In genomic region chr12:1590083-1590979, GRCh38 we compare ENCODE assay signal across 8 cellular contexts. TPM values are rescaled to one million over a fixed set of nuclear protein-coding genes. Genes with fewer than 3 reads are reported as not detected.
DNase-seq lines count a peak whose midpoint lies in the region; ATAC-seq and TF ChIP-seq lines count a peak whose summit lies in the region.

No MANE protein-coding gene starts in this region.

- no peak for TF ChIP-seq POLR2A in GM18505 (IDR thresholded peaks at IDR 0.05; ENCODE audit: borderline replicate concordance, extremely low read depth, insufficient read depth, insufficient read length)

- H3K27me3 ChIP-seq in adipocyte (replicated peaks; ENCODE audit: control insufficient read depth, insufficient read depth, low read length) (no peaks in the 10 kb centered on the region), skeletal muscle satellite cell (ENCODE audit: control insufficient read depth, insufficient read depth, low read length) (no peaks in the 10 kb centered on the region)

- peak overlapping the region; percentile 95 for H3K4me2 ChIP-seq in skeletal muscle satellite cell (ENCODE audit: low read length)

- H3K4me1 ChIP-seq in adipocyte (ENCODE audit: control insufficient read depth, insufficient read depth, low read length) (peaks cover 56% of the 10 kb centered on the region), skeletal muscle satellite cell (ENCODE audit: control insufficient read depth, insufficient read depth, low read length) (peaks cover 63% of the 10 kb centered on the region)

- ATAC-seq in GM18505 (IDR thresholded peaks at IDR 0.05; ENCODE audit: unreplicated experiment) (no peak), HG02571 (IDR thresholded peaks at IDR 0.05; ENCODE audit: unreplicated experiment) (no peak)

- H3K9ac ChIP-seq in adipocyte (ENCODE audit: low read length) (peak overlapping the region; percentile 72), skeletal muscle satellite cell (ENCODE audit: low read depth, low read length) (peak overlapping the region; percentile 33)

- DNase-seq in HT1080 (ENCODE audit: low read depth) (peak; percentile 24), adipocyte (ENCODE audit: low read depth) (peak; percentile 66), hypothalamus (lab: John Stamatoyannopoulos, UW) (peak in 32 of 51 donors; percentile 8 to 79 (median 44)), mucosa of gallbladder (ENCODE audit: low spot score) (no peak), NCI-H524 treated with DMSO at 0.1 percent for 48 hours (lab: John Stamatoyannopoulos, UW) (no peak)

- H3K9me3 ChIP-seq in adipocyte (ENCODE audit: control insufficient read depth, low read length) (no peaks in the 10 kb centered on the region), skeletal muscle satellite cell (replicated peaks; ENCODE audit: low read length) (no peaks in the 10 kb centered on the region)

- no peaks in the 10 kb centered on the region for H3K36me3 ChIP-seq in adipocyte (ENCODE audit: control insufficient read depth, insufficient read depth, low read length, severe bottlenecking)
- H3K36me3 ChIP-seq in skeletal muscle satellite cell (ENCODE audit: insufficient read depth, low read length) = peaks cover 4% of the 10 kb centered on the region

- peak overlapping the region; percentile 89 for H3K4me3 ChIP-seq in adipocyte (ENCODE audit: low read length)
- H3K4me3 ChIP-seq in skeletal muscle satellite cell (ENCODE audit: low read length) = peak overlapping the region; percentile 57

RNA-seq across cellular contexts. Expression of gene FBXL14, which starts 4.0 kb away (rescaled TPM):
- 24.8 and 30.2 TPM in 2 replicates for total RNA-seq in HT1080 (2014; rRNA removed; shearing (Covaris generic))
- polyA plus RNA-seq in HT1080 (2015; cell fraction: cytosol; rRNA removed) = 13.8 and 14.1 TPM in 2 replicates
- polyA plus RNA-seq in HT1080 (2015; cell fraction: nucleus; rRNA removed) = 7.5 and 9.8 TPM in 2 replicates
- 10.9 and 15.1 TPM in 2 replicates for total RNA-seq in skeletal muscle satellite cell (2012; rRNA removed)
- 23.3 TPM for total RNA-seq in mucosa of gallbladder

RNA-seq across cellular contexts. Expression of gene WNT5B, which starts 38.7 kb away (rescaled TPM):
- total RNA-seq in HT1080 (2014; rRNA removed; shearing (Covaris generic)) = 29.2 and 31.4 TPM in 2 replicates
- 1.5 and 2.0 TPM in 2 replicates for polyA plus RNA-seq in HT1080 (2015; cell fraction: cytosol; rRNA removed)
- 1.9 and 2.2 TPM in 2 replicates for polyA plus RNA-seq in HT1080 (2015; cell fraction: nucleus; rRNA removed)
- total RNA-seq in skeletal muscle satellite cell (2012; rRNA removed) = 113 and 130 TPM in 2 replicates
- 7.3 TPM for total RNA-seq in mucosa of gallbladder

Comparison
In these comparisons a context has a peak if more than half of its experiments do, and no peak if none do; other contexts are left out.
1. DNase-seq: peak in HT1080 (single experiment), adipocyte (single experiment) and hypothalamus (32 of 51); none in mucosa of gallbladder (single experiment) and NCI-H524 treated with DMSO at 0.1 percent for 48 hours (single experiment).